13 cellular contexts compared by ENCODE assay signal in the genomic region with DNA sequence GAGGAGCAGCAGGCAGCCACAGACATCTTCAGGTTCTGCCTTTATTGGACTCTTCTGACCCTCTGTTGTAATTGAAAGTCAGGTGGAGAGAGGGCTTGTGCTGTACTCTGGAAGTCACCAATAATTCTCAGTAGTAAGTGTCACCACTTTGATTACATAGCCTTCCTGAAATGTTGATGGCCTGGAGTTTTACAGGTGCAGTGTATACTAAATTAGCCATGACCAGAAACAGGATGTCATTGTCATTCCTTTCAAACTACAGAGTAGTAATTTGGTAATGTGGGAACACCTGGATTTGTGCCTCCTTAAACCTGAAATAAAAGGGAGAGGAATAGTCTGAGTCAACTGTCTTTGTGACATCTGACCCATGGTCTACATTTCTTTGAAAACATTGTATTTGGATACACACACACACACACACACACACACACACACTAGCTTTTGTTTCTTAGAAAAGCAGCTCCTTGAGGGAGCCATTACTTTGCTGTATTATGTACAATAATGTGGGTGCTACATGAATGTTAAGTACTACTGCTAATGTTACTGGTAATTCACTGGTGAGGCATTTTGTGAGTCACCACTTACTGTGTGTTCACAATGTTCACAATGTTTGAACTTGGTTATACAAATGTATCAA. TPM values are rescaled to one million over a fixed set of nuclear protein-coding genes. Genes with fewer than 3 reads are reported as not detected.
DNase-seq lines count a peak whose midpoint lies in the region; ATAC-seq and TF ChIP-seq lines count a peak whose summit lies in the region.
"Had no signal": no experiment of that assay in that cellular context is flagged by ENCODE, and none has a peak within 500 bp of the region (broad histone marks: within the 10 kb centered on the region; RNA-seq: fewer than 3 reads in every experiment).

No MANE protein-coding gene starts in this region.

- intact Hi-C loops in PC-9 (cut with micrococcal nuclease; ENCODE audit: unreplicated experiment) (loop anchor here (2.0 kb wide), 1 partner anchor 20 kb away; the partner anchor contains the start of gene ARL4A), upper lobe of right lung (cut with DNase I) (no loop called here)

- H3K27ac ChIP-seq in PC-9 (0 out of 2 replicates have a peak overlapping the region, but pooled peaks have one; percentile 12), upper lobe of right lung (no peak overlapping the region)
- H3K27ac ChIP-seq: 22Rv1 had no signal

- H3K27ac Mint-ChIP-seq in T-cell: no peak overlapping the region
- H3K27ac Mint-ChIP-seq in activated CD8-positive, alpha-beta memory T cell treated with anti-CD3 and anti-CD28 coated beads, Interleukin-2, amount 10 ng/mL, durations not matched to agents 7 days and 5 days: no peak overlapping the region

- H3K4me2 ChIP-seq in PC-9: no peak overlapping the region

- TF ChIP-seq CTCF in PC-9 (conservative IDR thresholded peaks at IDR 0.05) (no peak), upper lobe of right lung (IDR thresholded peaks at IDR 0.05) (no peak)

- no peaks in the 10 kb centered on the region for H3K79me2 ChIP-seq in PC-9 (ENCODE audit: low read depth)

- peak; percentile 37 for DNase-seq in NCI-H1105 treated with DMSO at 0.1 percent for 48 hours (lab: John Stamatoyannopoulos, UW)
- no peak for DNase-seq in NCI-H1105 (lab: John Stamatoyannopoulos, UW)
- no peak for DNase-seq in PC-9
- DNase-seq in fibroblast of peridontal ligament (ENCODE audit: extremely low read depth): peak; percentile 32
- DNase-seq in upper lobe of right lung: no peak
- no peak for DNase-seq in T-cell
- no peak for DNase-seq in activated CD8-positive, alpha-beta memory T cell treated with anti-CD3 and anti-CD28 coated beads, Interleukin-2, amount 10 ng/mL, durations not matched to agents 7 days and 5 days
- DNase-seq in DMS 273 treated with DMSO at 0.1 percent for 48 hours (lab: John Stamatoyannopoulos, UW): no peak
- DNase-seq: foreskin melanocyte, GF-D8, NCI-H524, right cardiac atrium had no signal

- ATAC-seq in upper lobe of right lung: peak; percentile 70
- no peak for ATAC-seq in T-cell (replicated peaks in 1 of 4)
- ATAC-seq in activated CD8-positive, alpha-beta memory T cell treated with anti-CD3 and anti-CD28 coated beads, Interleukin-2, amount 10 ng/mL, durations not matched to agents 7 days and 5 days: no peak
- ATAC-seq: right cardiac atrium had no signal

- H3K9me3 Mint-ChIP-seq in T-cell: no peaks in the 10 kb centered on the region
- no peaks in the 10 kb centered on the region for H3K9me3 Mint-ChIP-seq in activated CD8-positive, alpha-beta memory T cell treated with anti-CD3 and anti-CD28 coated beads, Interleukin-2, amount 10 ng/mL, durations not matched to agents 7 days and 5 days (ENCODE audit: low read depth)

- peaks cover 8% of the 10 kb centered on the region for H3K36me3 Mint-ChIP-seq in T-cell
- H3K36me3 Mint-ChIP-seq in activated CD8-positive, alpha-beta memory T cell treated with anti-CD3 and anti-CD28 coated beads, Interleukin-2, amount 10 ng/mL, durations not matched to agents 7 days and 5 days: peaks cover 3% of the 10 kb centered on the region

- H2AFZ ChIP-seq in PC-9: no peak overlapping the region

- no peaks in the 10 kb centered on the region for H3K9me2 ChIP-seq in PC-9 (ENCODE audit: insufficient read depth)

- no peaks in the 10 kb centered on the region for H4K20me1 ChIP-seq in PC-9 (ENCODE audit: insufficient read depth)

- no TSS peak for BruUV-seq in PC-9 (replicated peaks; lab: Mats Ljungman, UMichigan)

- H3F3A ChIP-seq in PC-9 (ENCODE audit: insufficient read depth, low read depth): no peaks in the 10 kb centered on the region

- H3K4me1 Mint-ChIP-seq in T-cell: no peaks in the 10 kb centered on the region
- peaks cover 3% of the 10 kb centered on the region for H3K4me1 Mint-ChIP-seq in activated CD8-positive, alpha-beta memory T cell treated with anti-CD3 and anti-CD28 coated beads, Interleukin-2, amount 10 ng/mL, durations not matched to agents 7 days and 5 days

- no peaks in the 10 kb centered on the region for H3K27me3 ChIP-seq in PC-9 (ENCODE audit: insufficient read depth, low read depth)
- H3K27me3 ChIP-seq in upper lobe of right lung: no peaks in the 10 kb centered on the region

- H3K4me3 Mint-ChIP-seq in T-cell: no peak overlapping the region
- H3K4me3 Mint-ChIP-seq in activated CD8-positive, alpha-beta memory T cell treated with anti-CD3 and anti-CD28 coated beads, Interleukin-2, amount 10 ng/mL, durations not matched to agents 7 days and 5 days: no peak overlapping the region

- H3K9me3 ChIP-seq in PC-9 (ENCODE audit: insufficient read depth, low read depth) (peaks cover under 1% of the 10 kb centered on the region; the same call in 1 of the 2 replicates), upper lobe of right lung (no peaks in the 10 kb centered on the region)

- H3K4me1 ChIP-seq in PC-9 (replicated peaks; ENCODE audit: insufficient read depth) (peaks cover 13% of the 10 kb centered on the region), upper lobe of right lung (no peaks in the 10 kb centered on the region)

- POLR2A ChIA-PET in PC-9 (lab: Charles Lee; ENCODE audit: unreplicated experiment): interaction anchor here (0.7 kb wide), 1 partner anchor 782 kb away, joined by 3 read pairs; no protein-coding TSS in a partner anchor
- POLR2A ChIA-PET in T-cell (lab: Charles Lee): no interaction called here

- H3K4me3 ChIP-seq in PC-9: no peak overlapping the region
- H3K4me3 ChIP-seq in upper lobe of right lung: no peak overlapping the region

- no peaks in the 10 kb centered on the region for H3K27me3 Mint-ChIP-seq in T-cell
- no peaks in the 10 kb centered on the region for H3K27me3 Mint-ChIP-seq in activated CD8-positive, alpha-beta memory T cell treated with anti-CD3 and anti-CD28 coated beads, Interleukin-2, amount 10 ng/mL, durations not matched to agents 7 days and 5 days

- H3K36me3 ChIP-seq in PC-9 (ENCODE audit: low read depth): no peaks in the 10 kb centered on the region
- H3K36me3 ChIP-seq in upper lobe of right lung: no peaks in the 10 kb centered on the region

- CTCF ChIA-PET in PC-9 (lab: Charles Lee) (no interaction called here), T-cell (lab: Charles Lee) (interaction anchor here in 1 of 2 donors (1.0 kb wide), 1 partner anchor 17 kb away, joined by 3 read pairs; no protein-coding TSS in a partner anchor)
- CTCF ChIA-PET in activated CD8-positive, alpha-beta memory T cell treated with anti-CD3 and anti-CD28 coated beads, Interleukin-2, amount 10 ng/mL, durations not matched to agents 7 days and 5 days (lab: Charles Lee): interaction anchor here (1.0 kb wide), 1 partner anchor 17 kb away, joined by 3 read pairs; no protein-coding TSS in a partner anchor

RNA-seq across cellular contexts. Expression of gene ARL4A, which starts 19.6 kb away (rescaled TPM):
- 17.9 and 18.0 TPM in 2 replicates for total RNA-seq in PC-9 (2021)
- 35.6 TPM for total RNA-seq in upper lobe of right lung
- 10 to 100 TPM in 3 of 5 donors, 1 to 10 TPM in 2; 7.0 to 98.2 (median 13.6) TPM for total RNA-seq in T-cell
- 10 to 100 TPM; 14.5 to 16.0 TPM for total RNA-seq in activated CD8-positive, alpha-beta memory T cell treated with anti-CD3 and anti-CD28 coated beads, Interleukin-2, amount 10 ng/mL, durations not matched to agents 7 days and 5 days

Comparison
In these comparisons a context has a peak if more than half of its experiments do, and no peak if none do; other contexts are left out.
1. DNase-seq: peak in NCI-H1105 treated with DMSO at 0.1 percent for 48 hours (single experiment) and fibroblast of peridontal ligament (single experiment); none in NCI-H1105 (single experiment), PC-9 (0 of 2), upper lobe of right lung (single experiment), T-cell (0 of 34), activated CD8-positive, alpha-beta memory T cell treated with anti-CD3 and anti-CD28 coated beads, Interleukin-2, amount 10 ng/mL, durations not matched to agents 7 days and 5 days (single experiment) and DMS 273 treated with DMSO at 0.1 percent for 48 hours (single experiment).